In the genomic region with DNA sequence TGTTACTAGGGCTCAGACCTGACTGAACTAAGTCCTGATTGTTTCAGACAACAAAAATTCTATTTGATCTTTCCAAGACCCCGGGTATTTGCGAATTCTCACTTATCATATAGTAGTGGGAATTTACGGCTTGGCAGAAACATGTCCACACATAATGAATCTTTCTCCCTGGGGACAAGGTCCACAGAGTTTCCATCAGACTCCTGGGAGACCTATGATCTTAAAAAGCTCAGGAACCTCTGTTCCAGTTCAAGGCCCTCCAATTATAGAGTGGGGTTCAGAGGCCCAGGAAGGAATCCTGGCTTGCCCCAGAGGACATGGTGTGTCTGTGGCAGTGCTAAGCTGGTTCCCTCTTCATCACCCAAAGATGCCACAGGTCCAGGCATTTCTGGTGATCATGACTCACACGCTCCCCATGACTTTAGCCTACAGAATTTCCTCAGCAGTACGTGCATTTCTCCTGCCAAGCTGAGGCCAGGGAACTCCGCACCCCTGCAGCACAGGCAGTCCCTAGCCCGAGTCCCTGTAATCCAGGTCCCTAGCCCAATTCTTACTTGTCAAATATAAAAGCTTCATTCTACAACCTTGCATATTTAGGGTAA, we compare ENCODE assay signal across 8 cellular contexts. TPM values are rescaled to one million over a fixed set of nuclear protein-coding genes. Genes with fewer than 3 reads are reported as not detected.
DNase-seq lines count a peak whose midpoint lies in the region; ATAC-seq lines count a peak whose summit lies in the region.

No MANE protein-coding gene starts in this region.

- POLR2A ChIA-PET in activated CD4-positive, alpha-beta memory T cell treated with anti-CD3 and anti-CD28 coated beads, Interleukin-2, amount 10 ng/mL, durations not matched to agents 7 days and 5 days (lab: Charles Lee): interaction anchor here (0.7 to 14.7 kb wide), 17 partner anchors 8 to 514 kb away, joined by 3 to 362 read pairs (median 5); a partner anchor contains a TSS

- ATAC-seq in stimulated activated naive CD8-positive, alpha-beta T cell treated with anti-CD3 and anti-CD28 coated beads, Interleukin-15, amount 100 ng/mL, for 72 hours: no peak
- ATAC-seq in GM21423 (IDR thresholded peaks at IDR 0.05; ENCODE audit: unreplicated experiment): no peak

- peak overlapping the region; percentile 90 for H3K27ac Mint-ChIP-seq in T-helper 1 cell treated with Interleukin-12 subunit alpha and Interleukin-12 subunit beta and Interleukin-4 antibody, amounts not matched to agents 30 μg/mL and 1 μg/mL, for 36 hours
- peak overlapping the region; percentile 99 for H3K27ac Mint-ChIP-seq in activated CD4-positive, alpha-beta memory T cell treated with anti-CD3 and anti-CD28 coated beads, Interleukin-2, amount 10 ng/mL, durations not matched to agents 7 days and 5 days
- peak overlapping the region; percentile 96 for H3K27ac Mint-ChIP-seq in stimulated activated naive CD8-positive, alpha-beta T cell treated with anti-CD3 and anti-CD28 coated beads, Interleukin-15, amount 100 ng/mL, for 72 hours

- no peaks in the 10 kb centered on the region for H3K9me3 Mint-ChIP-seq in T-helper 1 cell treated with Interleukin-12 subunit alpha and Interleukin-12 subunit beta and Interleukin-4 antibody, amounts not matched to agents 30 μg/mL and 1 μg/mL, for 36 hours
- H3K9me3 Mint-ChIP-seq in activated CD4-positive, alpha-beta memory T cell treated with anti-CD3 and anti-CD28 coated beads, Interleukin-2, amount 10 ng/mL, durations not matched to agents 7 days and 5 days: no peaks in the 10 kb centered on the region
- no peaks in the 10 kb centered on the region for H3K9me3 Mint-ChIP-seq in stimulated activated naive CD8-positive, alpha-beta T cell treated with anti-CD3 and anti-CD28 coated beads, Interleukin-15, amount 100 ng/mL, for 72 hours

- CTCF ChIA-PET in activated CD4-positive, alpha-beta memory T cell treated with anti-CD3 and anti-CD28 coated beads, Interleukin-2, amount 10 ng/mL, durations not matched to agents 7 days and 5 days (lab: Charles Lee): interaction anchor here (0.9 to 8.0 kb wide), 10 partner anchors 8 to 136 kb away, joined by 3 to 87 read pairs (median 5); a partner anchor contains a TSS

- H3K36me3 Mint-ChIP-seq in T-helper 1 cell treated with Interleukin-12 subunit alpha and Interleukin-12 subunit beta and Interleukin-4 antibody, amounts not matched to agents 30 μg/mL and 1 μg/mL, for 36 hours (ENCODE audit: low read depth): peaks cover 12% of the 10 kb centered on the region
- H3K36me3 Mint-ChIP-seq in activated CD4-positive, alpha-beta memory T cell treated with anti-CD3 and anti-CD28 coated beads, Interleukin-2, amount 10 ng/mL, durations not matched to agents 7 days and 5 days (ENCODE audit: low read depth): peaks cover 28% of the 10 kb centered on the region

- H3K4me3 Mint-ChIP-seq in T-helper 1 cell treated with Interleukin-12 subunit alpha and Interleukin-12 subunit beta and Interleukin-4 antibody, amounts not matched to agents 30 μg/mL and 1 μg/mL, for 36 hours: peak overlapping the region; percentile 77
- H3K4me3 Mint-ChIP-seq in activated CD4-positive, alpha-beta memory T cell treated with anti-CD3 and anti-CD28 coated beads, Interleukin-2, amount 10 ng/mL, durations not matched to agents 7 days and 5 days: peak overlapping the region; percentile 53
- H3K4me3 Mint-ChIP-seq in stimulated activated naive CD8-positive, alpha-beta T cell treated with anti-CD3 and anti-CD28 coated beads, Interleukin-15, amount 100 ng/mL, for 72 hours: peak overlapping the region; percentile 85 to 86

- H3K27me3 Mint-ChIP-seq in T-helper 1 cell treated with Interleukin-12 subunit alpha and Interleukin-12 subunit beta and Interleukin-4 antibody, amounts not matched to agents 30 μg/mL and 1 μg/mL, for 36 hours (ENCODE audit: low read depth): no peaks in the 10 kb centered on the region
- H3K27me3 Mint-ChIP-seq in activated CD4-positive, alpha-beta memory T cell treated with anti-CD3 and anti-CD28 coated beads, Interleukin-2, amount 10 ng/mL, durations not matched to agents 7 days and 5 days: no peaks in the 10 kb centered on the region
- no peaks in the 10 kb centered on the region for H3K27me3 Mint-ChIP-seq in stimulated activated naive CD8-positive, alpha-beta T cell treated with anti-CD3 and anti-CD28 coated beads, Interleukin-15, amount 100 ng/mL, for 72 hours

- DNase-seq in T-helper 1 cell (no peak), iPS-NIHi7 (ENCODE audit: extremely low spot score) (peak; percentile 14), SIG-M5 (lab: John Stamatoyannopoulos, UW) (no peak), COLO829 (ENCODE audit: low spot score) (no peak)
- no peak for DNase-seq in activated CD4-positive, alpha-beta memory T cell treated with anti-CD3 and anti-CD28 coated beads, Interleukin-2, amount 10 ng/mL, durations not matched to agents 7 days and 5 days
- no peak for DNase-seq in stimulated activated naive CD8-positive, alpha-beta T cell treated with anti-CD3 and anti-CD28 coated beads, Interleukin-15, amount 100 ng/mL, for 72 hours

- peaks cover 71% of the 10 kb centered on the region for H3K4me1 Mint-ChIP-seq in T-helper 1 cell treated with Interleukin-12 subunit alpha and Interleukin-12 subunit beta and Interleukin-4 antibody, amounts not matched to agents 30 μg/mL and 1 μg/mL, for 36 hours (ENCODE audit: low read depth)
- peaks cover 83% of the 10 kb centered on the region for H3K4me1 Mint-ChIP-seq in activated CD4-positive, alpha-beta memory T cell treated with anti-CD3 and anti-CD28 coated beads, Interleukin-2, amount 10 ng/mL, durations not matched to agents 7 days and 5 days
- H3K4me1 Mint-ChIP-seq in stimulated activated naive CD8-positive, alpha-beta T cell treated with anti-CD3 and anti-CD28 coated beads, Interleukin-15, amount 100 ng/mL, for 72 hours: peaks cover 96% of the 10 kb centered on the region

RNA-seq across cellular contexts. Expression of a gene that starts 12.6 kb away (rescaled TPM):
- total RNA-seq in activated CD4-positive, alpha-beta memory T cell treated with anti-CD3 and anti-CD28 coated beads, Interleukin-2, amount 10 ng/mL, durations not matched to agents 7 days and 5 days: 100 to 1,000 TPM; 149 to 158 TPM
